In the genomic region with DNA sequence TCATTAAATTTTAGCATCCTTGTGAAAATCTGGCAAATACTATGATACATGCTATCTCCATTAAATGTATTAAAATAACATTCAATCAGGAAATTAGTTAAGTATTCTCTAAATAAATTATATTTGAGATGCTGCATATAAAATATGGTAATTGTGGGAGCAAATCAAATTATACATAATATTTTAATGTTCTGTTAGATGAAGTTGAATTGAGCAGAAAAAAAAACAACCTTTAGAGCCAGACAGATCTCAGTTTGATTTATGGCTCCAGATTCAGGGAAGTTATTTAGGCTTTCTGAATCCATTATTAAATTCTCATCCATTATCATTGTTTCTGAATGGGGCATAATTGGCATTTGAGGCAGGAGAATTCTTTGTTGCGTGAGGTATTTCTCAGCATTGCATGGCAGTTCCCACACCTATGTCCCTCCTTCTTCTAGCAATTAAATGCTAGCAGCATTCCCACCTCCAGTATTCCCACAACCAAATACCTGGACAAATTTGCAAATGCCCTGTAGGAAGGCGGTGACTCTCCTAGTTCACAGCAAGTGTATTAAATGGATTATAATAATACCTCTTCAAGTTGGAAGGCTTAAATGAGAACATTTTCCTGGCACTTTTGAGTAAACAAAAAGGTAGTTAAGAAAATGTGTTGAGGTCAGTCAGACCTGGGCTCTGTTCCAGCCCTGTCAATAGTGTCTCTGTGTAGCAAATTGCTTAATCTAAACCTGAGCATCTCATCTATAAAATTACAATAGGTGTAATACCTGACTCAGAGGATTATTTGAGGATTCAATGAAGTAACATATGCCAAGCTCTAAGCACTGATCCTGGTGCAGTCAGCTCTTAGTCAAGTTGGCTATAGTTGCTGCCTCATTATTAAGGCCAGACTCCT, we compare ENCODE assay signal across 12 cellular contexts.
DNase-seq lines count a peak whose midpoint lies in the region; ATAC-seq and TF ChIP-seq lines count a peak whose summit lies in the region.
"Had no signal": no experiment of that assay in that cellular context is flagged by ENCODE, and none has a peak within 500 bp of the region (broad histone marks: within the 10 kb centered on the region; RNA-seq: fewer than 3 reads in every experiment).

No MANE protein-coding gene starts in this region.

- intact Hi-C loops in transverse colon (cut with DNase I; ENCODE audit: low total_unique reads), result no loop called here

- no peak for TF ChIP-seq EP300 in transverse colon (IDR thresholded peaks at IDR 0.05; ENCODE audit: low read depth)

- H3K27me3 ChIP-seq in foreskin keratinocyte (no peaks in the 10 kb centered on the region), transverse colon (no peaks in the 10 kb centered on the region)

- peak; percentile 79 for ATAC-seq in foreskin keratinocyte
- no peak for ATAC-seq in HG03571 (IDR thresholded peaks at IDR 0.05; ENCODE audit: unreplicated experiment)

- TF ChIP-seq CTCF in foreskin keratinocyte (conservative IDR thresholded peaks at IDR 0.05) (no peak), transverse colon (IDR thresholded peaks at IDR 0.05) (no peak)

- in situ Hi-C loops in transverse colon (cut with MboI; ENCODE audit: low pct_ligation_motif_present in 1 of 4, low pct_unique_long_range_greater_than_20kb in 1 of 4, low sequenced_read_pairs in 3 of 4), result no loop called here

- H3K27ac ChIP-seq in foreskin keratinocyte (peak overlapping the region; percentile 18), transverse colon (peak overlapping the region in 1 of 4 donors; percentile 17)

- H3K4me1 ChIP-seq in foreskin keratinocyte (peaks cover 30% of the 10 kb centered on the region), transverse colon (peaks cover 0 to 14% (median 11%) of the 10 kb centered on the region in 4 donors)

- no peaks in the 10 kb centered on the region for H3K36me3 ChIP-seq in transverse colon

- 70 to 78% methylated on average over 1 to 2 of the region's 2 CpGs for WGBS in transverse colon (ENCODE audit: low coverage in 1 of 2), 2 donors

- no peak overlapping the region for H3K4me3 ChIP-seq in transverse colon
- H3K4me3 ChIP-seq: skin epidermis had no signal

- no peak for TF ChIP-seq POLR2A in transverse colon (IDR thresholded peaks at IDR 0.05)

- DNase-seq in NCI-H2107 treated with DMSO at 0.1 percent for 48 hours (lab: John Stamatoyannopoulos, UW; ENCODE audit: unreplicated experiment) (peak; percentile 8), NCI-H2107 (lab: John Stamatoyannopoulos, UW) (no peak), NCI-H526 (lab: John Stamatoyannopoulos, UW) (peak; percentile 68 to 77), foreskin keratinocyte (peak; percentile 92 to 93), transverse colon (peak; percentile 62), EL (no peak), UCSD-AML1 (lab: John Stamatoyannopoulos, UW; ENCODE audit: unreplicated experiment) (no peak)
- DNase-seq: 8988T; activated T-cell treated with anti-CD3 and anti-CD28 coated beads, Interleukin-2, amount 50 U/mL, for 24 hours; T1000 had no signal

- H3K9me3 ChIP-seq in transverse colon, result no peaks in the 10 kb centered on the region

Comparison
In these comparisons a context has a peak if more than half of its experiments do, and no peak if none do; other contexts are left out.
1. DNase-seq: peak in NCI-H2107 treated with DMSO at 0.1 percent for 48 hours (single experiment), NCI-H526 (2 of 2), foreskin keratinocyte (2 of 2) and transverse colon (single experiment); none in NCI-H2107 (single experiment), EL (single experiment) and UCSD-AML1 (single experiment).